ENCODE assay signal across 1 cellular context in the genomic region with DNA sequence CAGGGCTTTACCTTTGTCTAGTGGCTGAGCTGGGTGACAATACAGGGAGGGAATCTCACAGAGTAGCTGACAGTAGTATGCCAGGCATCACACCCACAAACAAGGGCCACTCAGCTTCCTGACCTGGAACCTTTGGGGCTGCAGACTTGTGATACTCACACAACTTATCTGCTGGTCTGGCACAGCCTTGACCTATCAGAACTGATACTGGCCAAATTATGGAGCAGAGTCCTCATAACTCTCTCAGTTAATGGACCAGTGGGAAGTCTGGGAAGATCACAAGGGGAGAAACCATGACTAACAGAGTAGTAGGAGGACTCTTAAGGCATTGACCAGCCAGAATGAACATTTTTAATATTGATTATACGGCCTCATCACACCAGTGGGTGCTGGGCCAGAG.
TF ChIP-seq lines count a peak whose summit lies in the region.

No MANE protein-coding gene starts in this region.

TF ChIP-seq in A549, 52 proteins besides CTCF, POLR2A, EP300 and RAD21:
- TF ChIP-seq HEYL (CRISPR knock-in tag; IDR thresholded peaks at IDR 0.05) = no peak
- TF ChIP-seq KDM5A (IDR thresholded peaks at IDR 0.05) = no peak
- TF ChIP-seq RFX5 (IDR thresholded peaks at IDR 0.05) = no peak
- TF ChIP-seq HOXB13 (CRISPR knock-in tag; IDR thresholded peaks at IDR 0.05; ENCODE audit: low read depth) = no peak
- TF ChIP-seq, protein P1, sequence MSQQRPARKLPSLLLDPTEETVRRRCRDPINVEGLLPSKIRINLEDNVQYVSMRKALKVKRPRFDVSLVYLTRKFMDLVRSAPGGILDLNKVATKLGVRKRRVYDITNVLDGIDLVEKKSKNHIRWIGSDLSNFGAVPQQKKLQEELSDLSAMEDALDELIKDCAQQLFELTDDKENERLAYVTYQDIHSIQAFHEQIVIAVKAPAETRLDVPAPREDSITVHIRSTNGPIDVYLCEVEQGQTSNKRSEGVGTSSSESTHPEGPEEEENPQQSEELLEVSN (IDR thresholded peaks at IDR 0.05; ENCODE audit: borderline replicate concordance, low read depth) = no peak
- no peak for TF ChIP-seq RCOR1 (IDR thresholded peaks at IDR 0.05; ENCODE audit: low read depth, low read length)
- TF ChIP-seq GATA3 (IDR thresholded peaks at IDR 0.05; ENCODE audit: borderline replicate concordance) = no peak
- no peak for TF ChIP-seq MYC (IDR thresholded peaks at IDR 0.05; ENCODE audit: borderline replicate concordance, low read length)
- TF ChIP-seq, protein P2, sequence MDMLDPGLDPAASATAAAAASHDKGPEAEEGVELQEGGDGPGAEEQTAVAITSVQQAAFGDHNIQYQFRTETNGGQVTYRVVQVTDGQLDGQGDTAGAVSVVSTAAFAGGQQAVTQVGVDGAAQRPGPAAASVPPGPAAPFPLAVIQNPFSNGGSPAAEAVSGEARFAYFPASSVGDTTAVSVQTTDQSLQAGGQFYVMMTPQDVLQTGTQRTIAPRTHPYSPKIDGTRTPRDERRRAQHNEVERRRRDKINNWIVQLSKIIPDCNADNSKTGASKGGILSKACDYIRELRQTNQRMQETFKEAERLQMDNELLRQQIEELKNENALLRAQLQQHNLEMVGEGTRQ (IDR thresholded peaks at IDR 0.05) = no peak
- TF ChIP-seq SREBF2 (IDR thresholded peaks at IDR 0.05) = no peak
- no peak for TF ChIP-seq EHF (CRISPR knock-in tag; IDR thresholded peaks at IDR 0.05)
- no peak for TF ChIP-seq JUN (IDR thresholded peaks at IDR 0.05)
- no peak for TF ChIP-seq CBX8 (IDR thresholded peaks at IDR 0.05)
